21 cellular contexts compared by ENCODE assay signal in the genomic region with DNA sequence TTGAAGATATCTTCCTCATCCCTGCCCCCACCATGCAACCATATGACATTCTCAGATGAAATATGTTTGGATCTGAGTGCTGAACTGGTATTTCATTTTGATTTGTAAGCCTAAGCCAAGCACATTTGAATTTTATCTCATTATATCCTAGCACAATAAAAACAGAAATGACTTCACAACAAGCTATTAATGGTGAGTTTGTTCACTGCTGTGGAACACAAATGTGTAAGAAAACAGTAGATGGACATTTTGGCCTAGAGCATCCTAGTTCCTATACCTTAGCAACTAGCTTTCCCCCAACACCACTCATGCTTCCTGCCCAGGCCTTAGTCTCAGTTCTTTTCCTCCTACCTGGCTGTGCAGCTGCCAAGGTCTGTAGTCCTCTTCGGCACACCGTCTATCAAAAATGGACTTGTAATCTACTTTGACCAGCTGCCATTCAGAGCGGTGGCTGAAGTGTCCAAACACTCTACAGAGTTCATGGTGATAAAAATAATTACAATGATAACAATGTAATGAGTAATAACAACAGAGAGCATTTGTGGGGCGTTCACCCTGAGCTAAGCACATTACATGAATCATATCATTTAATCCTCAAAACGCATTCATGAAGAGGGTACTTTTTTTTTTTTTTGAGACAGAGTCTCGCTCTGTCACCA.
"Had no signal": no experiment of that assay in that cellular context is flagged by ENCODE, and none has a peak within 500 bp of the region (broad histone marks: within the 10 kb centered on the region; RNA-seq: fewer than 3 reads in every experiment).

No MANE protein-coding gene starts in this region.

- ATAC-seq: activated CD8-positive, alpha-beta memory T cell treated with anti-CD3 and anti-CD28 coated beads, Interleukin-2, amount 10 ng/mL, durations not matched to agents 7 days and 5 days; T-helper 17 cell; WTC11 had no signal

- DNase-seq: activated CD4-positive, alpha-beta T cell treated with anti-CD3 and anti-CD28 coated beads for 48 hours; activated CD4-positive, alpha-beta T cell treated with anti-CD3 and anti-CD28 coated beads, Interleukin-2, amount 50 U/mL, for 4 hours; activated CD4-positive, CD25-positive, alpha-beta regulatory T cell treated with anti-CD3 and anti-CD28 coated beads, Interleukin-2, amount 50 U/mL, for 72 hours; activated CD8-positive, alpha-beta memory T cell treated with anti-CD3 and anti-CD28 coated beads, Interleukin-2, amount 10 ng/mL, durations not matched to agents 7 days and 5 days; activated effector memory CD4-positive, alpha-beta T cell treated with Interleukin-2 at 50 U/mL for 16 hours; activated naive CD4-positive, alpha-beta T cell; activated T-cell treated with anti-CD3 and anti-CD28 coated beads, Interleukin-2, amount 50 U/mL, for 24 hours; aorta; MM.1S; NCI-H1105; NCI-H146; NCI-H187 treated with DMSO at 0.1 percent for 48 hours; NCI-H2081 treated with DMSO at 0.1 percent for 48 hours; NCI-H446; NCI-H524; NCI-H82; SIG-M5; T-helper 17 cell; T-helper 9 cell had no signal

- H3K27ac ChIP-seq: KMS-11 had no signal
